In the genomic region with DNA sequence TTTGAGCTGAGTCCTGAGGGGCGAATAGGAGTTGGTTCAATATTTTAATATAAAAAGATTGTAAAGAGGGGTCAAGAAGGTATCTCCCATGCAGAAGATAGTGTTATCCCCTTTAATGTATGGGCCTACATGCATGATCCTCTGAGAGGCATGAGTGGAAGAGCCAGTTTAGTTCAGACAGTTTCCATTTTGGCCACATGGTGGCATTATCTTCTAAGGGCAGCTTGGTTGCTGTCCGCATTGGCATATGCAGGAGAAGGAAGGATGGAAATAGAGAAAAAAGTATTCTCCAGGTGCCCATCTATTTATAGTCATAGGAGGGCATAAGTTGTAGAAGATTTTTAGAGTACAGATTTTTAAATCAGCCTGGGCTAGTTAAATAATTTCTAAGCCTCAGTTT, we compare ENCODE assay signal across 8 cellular contexts. TPM values are rescaled to one million over a fixed set of nuclear protein-coding genes. Genes with fewer than 3 reads are reported as not detected.
DNase-seq lines count a peak whose midpoint lies in the region; ATAC-seq and TF ChIP-seq lines count a peak whose summit lies in the region.

No MANE protein-coding gene starts in this region.

- H3K79me2 ChIP-seq in SK-N-SH (ENCODE audit: insufficient read depth), result peaks cover 99% of the 10 kb centered on the region

- in situ Hi-C loops in GM13977 (cut with MboI; ENCODE audit: low pct_unique_long_range_greater_than_20kb, low sequenced_read_pairs, unreplicated experiment), result no loop called here

- H4K20me1 ChIP-seq in SK-N-SH (ENCODE audit: insufficient read depth), result peaks cover 49% of the 10 kb centered on the region

- TF ChIP-seq EP300 in SK-N-SH (IDR thresholded peaks at IDR 0.05; ENCODE audit: borderline replicate concordance in 1 of 2, low read depth in 1 of 2, low read length in 1 of 2), result no peak

- H3K4me3 Mint-ChIP-seq in T-cell, result no peak overlapping the region

- peak; percentile 54 for TF ChIP-seq RAD21 in SK-N-SH (IDR thresholded peaks at IDR 0.05; ENCODE audit: low read length)

- peaks cover 8 to 18% of the 10 kb centered on the region in 2 donors for H3K27me3 Mint-ChIP-seq in T-cell

- CTCF ChIA-PET in SK-N-SH (lab: Yijun Ruan, JAX), result interaction anchor here (0.7 to 4.1 kb wide), 4 partner anchors 118 to 232 kb away, joined by 3 to 27 read pairs (median 3); no protein-coding TSS in a partner anchor
- CTCF ChIA-PET in T-cell (lab: Charles Lee), result interaction anchor here (0.5 to 3.1 kb wide), 2 partner anchors 8 to 9 kb away, joined by 7 to 10 read pairs; no protein-coding TSS in a partner anchor

- POLR2A ChIA-PET in SK-N-SH (lab: Yijun Ruan, JAX), result no interaction called here
- POLR2A ChIA-PET in T-cell (lab: Charles Lee), result no interaction called here

- intact Hi-C loops in prostate gland (cut with DNase I), result loop anchor here (5.0 kb wide), 2 partner anchors 35 to 75 kb away; no protein-coding TSS in a partner anchor

- H3K4me2 ChIP-seq in SK-N-SH, result no peak overlapping the region

- H3K9me2 ChIP-seq in SK-N-SH, result no peaks in the 10 kb centered on the region

- H3K36me3 Mint-ChIP-seq in T-cell, result peaks cover 14% of the 10 kb centered on the region

- H3K9me3 Mint-ChIP-seq in T-cell, result peaks cover 0 to 16% (median 12%) of the 10 kb centered on the region in 3 donors

- H3K27me3 ChIP-seq in SK-N-SH (ENCODE audit: insufficient read depth), result no peaks in the 10 kb centered on the region
- no peaks in the 10 kb centered on the region for H3K27me3 ChIP-seq in prostate gland (replicated peaks; ENCODE audit: insufficient read depth)

- peaks cover 18% of the 10 kb centered on the region for H3F3A ChIP-seq in SK-N-SH (replicated peaks; ENCODE audit: insufficient read depth)

- TF ChIP-seq CTCF in C4-2B (conservative IDR thresholded peaks at IDR 0.05) (peak; percentile 65), GM13977 (IDR thresholded peaks at IDR 0.05; ENCODE audit: extremely low read depth, insufficient read depth, missing control alignments) (peak; percentile 60), SK-N-SH (IDR thresholded peaks at IDR 0.05) (peak; percentile 65), prostate gland (IDR thresholded peaks at IDR 0.05) (peak in 1 of 4 experiments; percentile 21)

- ATAC-seq in T-cell (replicated peaks in 1 of 4) (no peak), GM21529 (IDR thresholded peaks at IDR 0.05; ENCODE audit: unreplicated experiment) (no peak), GM21737 (IDR thresholded peaks at IDR 0.05; ENCODE audit: unreplicated experiment) (no peak)

- H3K4me1 ChIP-seq in SK-N-SH (ENCODE audit: control insufficient read depth in 1 of 2, insufficient read depth in 2 of 2, low read depth in 1 of 2, low read length in 1 of 2) (peaks cover 15 to 28% of the 10 kb centered on the region in 2 experiments; a peak in 3 of 4 replicates), prostate gland (replicated peaks) (no peaks in the 10 kb centered on the region)

- no peak for TF ChIP-seq POLR2A in prostate gland (IDR thresholded peaks at IDR 0.05)

- DNase-seq in GM13977 (ENCODE audit: low spot score) (no peak), SK-N-SH (peak; percentile 34), iPS-NIHi11 (ENCODE audit: low spot score) (peak; percentile 30), T-cell (no peak), prostate gland (ENCODE audit: low spot score) (no peak)

- H2AFZ ChIP-seq in SK-N-SH (ENCODE audit: low read depth), result no peak overlapping the region

- H3K27ac Mint-ChIP-seq in T-cell, result no peak overlapping the region

- H3K36me3 ChIP-seq in SK-N-SH (replicated peaks in 1 of 2; ENCODE audit: control insufficient read depth in 1 of 2, insufficient read depth in 2 of 2, low read length in 1 of 2) (peaks cover 24 to 38% of the 10 kb centered on the region in 2 experiments), prostate gland (no peaks in the 10 kb centered on the region)

- WGBS in SK-N-SH (ENCODE audit: low lambda C conversion rate), result 100% methylated on average over 2 of the region's 2 CpGs
- WGBS in prostate gland, result 99% methylated on average over 2 of the region's 2 CpGs

- no peak overlapping the region for H3K9ac ChIP-seq in SK-N-SH

- H3K4me3 ChIP-seq in SK-N-SH (ENCODE audit: low read depth in 2 of 2, low read length in 1 of 2), result 0 out of 4 replicates have a peak overlapping the region, but pooled peaks of 1 of the 2 experiments have one; percentile 17
- H3K4me3 ChIP-seq in prostate gland, result no peak overlapping the region

- no peaks in the 10 kb centered on the region for H3K9me3 ChIP-seq in SK-N-SH
- H3K9me3 ChIP-seq in prostate gland, result no peaks in the 10 kb centered on the region

- H3K4me1 Mint-ChIP-seq in T-cell, result peaks cover 3 to 10% (median 5%) of the 10 kb centered on the region in 3 donors

- H3K27ac ChIP-seq in C4-2B (no peak overlapping the region), SK-N-SH (ENCODE audit: low read depth in 2 of 2, low read length in 1 of 2) (no peak overlapping the region), prostate gland (no peak overlapping the region)

TF ChIP-seq in SK-N-SH, 30 proteins besides CTCF, POLR2A, EP300 and RAD21:
- peak; percentile 29 for TF ChIP-seq SMC3 (IDR thresholded peaks at IDR 0.05; ENCODE audit: low read depth, low read length)
- TF ChIP-seq, protein P1, sequence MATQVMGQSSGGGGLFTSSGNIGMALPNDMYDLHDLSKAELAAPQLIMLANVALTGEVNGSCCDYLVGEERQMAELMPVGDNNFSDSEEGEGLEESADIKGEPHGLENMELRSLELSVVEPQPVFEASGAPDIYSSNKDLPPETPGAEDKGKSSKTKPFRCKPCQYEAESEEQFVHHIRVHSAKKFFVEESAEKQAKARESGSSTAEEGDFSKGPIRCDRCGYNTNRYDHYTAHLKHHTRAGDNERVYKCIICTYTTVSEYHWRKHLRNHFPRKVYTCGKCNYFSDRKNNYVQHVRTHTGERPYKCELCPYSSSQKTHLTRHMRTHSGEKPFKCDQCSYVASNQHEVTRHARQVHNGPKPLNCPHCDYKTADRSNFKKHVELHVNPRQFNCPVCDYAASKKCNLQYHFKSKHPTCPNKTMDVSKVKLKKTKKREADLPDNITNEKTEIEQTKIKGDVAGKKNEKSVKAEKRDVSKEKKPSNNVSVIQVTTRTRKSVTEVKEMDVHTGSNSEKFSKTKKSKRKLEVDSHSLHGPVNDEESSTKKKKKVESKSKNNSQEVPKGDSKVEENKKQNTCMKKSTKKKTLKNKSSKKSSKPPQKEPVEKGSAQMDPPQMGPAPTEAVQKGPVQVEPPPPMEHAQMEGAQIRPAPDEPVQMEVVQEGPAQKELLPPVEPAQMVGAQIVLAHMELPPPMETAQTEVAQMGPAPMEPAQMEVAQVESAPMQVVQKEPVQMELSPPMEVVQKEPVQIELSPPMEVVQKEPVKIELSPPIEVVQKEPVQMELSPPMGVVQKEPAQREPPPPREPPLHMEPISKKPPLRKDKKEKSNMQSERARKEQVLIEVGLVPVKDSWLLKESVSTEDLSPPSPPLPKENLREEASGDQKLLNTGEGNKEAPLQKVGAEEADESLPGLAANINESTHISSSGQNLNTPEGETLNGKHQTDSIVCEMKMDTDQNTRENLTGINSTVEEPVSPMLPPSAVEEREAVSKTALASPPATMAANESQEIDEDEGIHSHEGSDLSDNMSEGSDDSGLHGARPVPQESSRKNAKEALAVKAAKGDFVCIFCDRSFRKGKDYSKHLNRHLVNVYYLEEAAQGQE (IDR thresholded peaks at IDR 0.05; ENCODE audit: low read depth, low read length), result no peak

RNA-seq across cellular contexts. Expression of a gene that starts 5.4 kb away (rescaled TPM):
- 5.0 and 5.9 TPM in 2 replicates for polyA plus RNA-seq in SK-N-SH (2012; rRNA removed)
- polyA plus RNA-seq in SK-N-SH (2012; cell fraction: cytosol; rRNA removed), result 5.2 and 5.7 TPM in 2 replicates
- 16.6 and 20.6 TPM in 2 replicates for polyA plus RNA-seq in SK-N-SH (2012; cell fraction: nucleus; rRNA removed)
- total RNA-seq in T-cell (1 to 10 TPM; 1.2 to 3.9 (median 1.3) TPM), prostate gland (10 to 100 TPM; 18.1 to 38.5 TPM)

Comparison
In these comparisons a context has a peak if more than half of its experiments do, and no peak if none do; other contexts are left out.
1. DNase-seq: peak in SK-N-SH (single experiment) and iPS-NIHi11 (single experiment); none in GM13977 (single experiment), T-cell (0 of 34) and prostate gland (single experiment).